ENCODE assay signal across 8 cellular contexts in genomic region chr6:116060572-116061283, GRCh38. TPM values are rescaled to one million over a fixed set of nuclear protein-coding genes. Genes with fewer than 3 reads are reported as not detected.
DNase-seq lines count a peak whose midpoint lies in the region; ATAC-seq and TF ChIP-seq lines count a peak whose summit lies in the region.

Gene FRK, minus strand, starts transcription at chr6:116060891. Its CDS starts 580 bp downstream, at chr6:116060311.

- DNase-seq in HCT116 (ENCODE audit: low read depth, low spot score) = peak; percentile 62
- peak; percentile 42 to 63 for DNase-seq in SJCRH30
- DNase-seq in left ventricle myocardium superior = no peak
- peak; percentile 31 for DNase-seq in testis
- no peak for DNase-seq in activated CD4-positive, alpha-beta T cell treated with anti-CD3 and anti-CD28 coated beads for 4 hours
- no peak for DNase-seq in stimulated activated CD4-positive, alpha-beta T cell treated with anti-CD3 and anti-CD28 coated beads, Interleukin-12 subunit alpha, Interleukin-12 subunit beta, amount 100 ng/mL, for 4 hours
- no peak for DNase-seq in COR-L47 (lab: John Stamatoyannopoulos, UW)

- peak within 1 kb of the TSS; percentile 85 for H3K27ac ChIP-seq in HCT116 (ENCODE audit: low read depth, low read length)
- peak within 1 kb of the TSS; percentile 47 for H3K27ac ChIP-seq in SJCRH30
- H3K27ac ChIP-seq in testis = peak within 1 kb of the TSS in 1 of 2 donors; percentile 9

- H3K9me2 ChIP-seq in HCT116 (ENCODE audit: insufficient read depth) = no peaks in the 10 kb centered on the region

- peaks cover 10 to 28% of the 10 kb centered on the region in 2 experiments; a peak in 3 of 4 replicates for H3K4me1 ChIP-seq in HCT116 (ENCODE audit: control insufficient read depth in 1 of 2, insufficient read depth in 2 of 2, low read length in 2 of 2)
- H3K4me1 ChIP-seq in SJCRH30 = peaks cover 10% of the 10 kb centered on the region
- H3K4me1 ChIP-seq in testis = no peaks in the 10 kb centered on the region

- H3K27me3 ChIP-seq in HCT116 (ENCODE audit: insufficient read depth, low read length) = no peaks in the 10 kb centered on the region
- no peaks in the 10 kb centered on the region for H3K27me3 ChIP-seq in SJCRH30
- H3K27me3 ChIP-seq in testis = no peaks in the 10 kb centered on the region

- peak within 1 kb of the TSS; percentile 57 for H3K9ac ChIP-seq in HCT116 (ENCODE audit: low read length)

- no peaks in the 10 kb centered on the region for H3K79me2 ChIP-seq in HCT116 (ENCODE audit: insufficient read depth, low read length)

- H3K4me2 ChIP-seq in HCT116 (ENCODE audit: low read length) = peak within 1 kb of the TSS; percentile 90

- TF ChIP-seq RAD21 in HCT116 (IDR thresholded peaks at IDR 0.05; ENCODE audit: low read depth) = 0 out of 2 replicates have a peak, but pooled peaks have one; percentile 4

- H3K4me3 ChIP-seq in HCT116 (replicated peaks in 1 of 2; ENCODE audit: low read depth in 1 of 2, low read length in 2 of 2) = peak within 1 kb of the TSS; percentile 52 to 61
- peak within 1 kb of the TSS; percentile 56 for H3K4me3 ChIP-seq in SJCRH30
- peak within 1 kb of the TSS; percentile 6 to 21 for H3K4me3 ChIP-seq in testis

- H3K36me3 ChIP-seq in HCT116 (ENCODE audit: control insufficient read depth in 1 of 2, insufficient read depth in 2 of 2, low read length in 2 of 2) (no peaks in the 10 kb centered on the region), SJCRH30 (no peaks in the 10 kb centered on the region), testis (ENCODE audit: low read depth, missing control alignments) (no peaks in the 10 kb centered on the region)

- WGBS in testis, 2 donors = 25% methylated on average over 7 of the region's 7 CpGs

- ATAC-seq in HCT116 (peak; percentile 81), left ventricle myocardium superior (peak; percentile 86), HG03025 (IDR thresholded peaks at IDR 0.05; ENCODE audit: low FRiP score, unreplicated experiment) (no peak)

- POLR2A ChIA-PET in HCT116 (lab: Charles Lee) = interaction anchor here (0.9 to 1.8 kb wide), 8 partner anchors 9 to 48 kb away, joined by 3 to 11 read pairs (median 4); no protein-coding TSS in a partner anchor

- TF ChIP-seq CTCF in HCT116 (IDR thresholded peaks at IDR 0.05 in 2 of 3, conservative IDR thresholded peaks at IDR 0.05 in 1 of 3; ENCODE audit: borderline replicate concordance in 1 of 3, insufficient read depth in 1 of 3, low read depth in 2 of 3, low read length in 2 of 3) (peak; percentile 21 to 53 (median 27); a peak in 4 of 6 replicates), testis (IDR thresholded peaks at IDR 0.05) (peak in 1 of 3 experiments; percentile 34)

- H3K9me3 ChIP-seq in HCT116 (ENCODE audit: control insufficient read depth in 1 of 2, insufficient read depth in 1 of 2, low read depth in 1 of 2, low read length in 2 of 2) (no peaks in the 10 kb centered on the region), SJCRH30 (replicated peaks) (no peaks in the 10 kb centered on the region), testis (no peaks in the 10 kb centered on the region)

- intact Hi-C loops in HCT116 (cut with micrococcal nuclease) = loop anchor here (1.0 kb wide), 1 partner anchor 49 kb away; no protein-coding TSS in a partner anchor
- intact Hi-C loops in left ventricle myocardium superior (cut with micrococcal nuclease) = no loop called here
- intact Hi-C loops in testis (cut with DNase I; ENCODE audit: low total_unique reads) = no loop called here

- RAD21 ChIA-PET in HCT116 (lab: Charles Lee; ENCODE audit: low non-redundant PET in 1 of 2, low total read pairs in 2 of 2, uncharacterized antibody in 2 of 2, unreplicated experiment in 2 of 2) = no interaction called here

- no peaks in the 10 kb centered on the region for H4K20me1 ChIP-seq in HCT116 (ENCODE audit: insufficient read depth)

- no peak for TF ChIP-seq POLR2A in HCT116 (IDR thresholded peaks at IDR 0.05; ENCODE audit: borderline replicate concordance, extremely low read depth, insufficient read depth, insufficient read length)
- no peak for TF ChIP-seq POLR2A in testis (IDR thresholded peaks at IDR 0.05)

- CTCF ChIA-PET in HCT116 (lab: Charles Lee) = interaction anchor here (0.7 to 2.3 kb wide), 17 partner anchors 8 to 57 kb away, joined by 3 to 14 read pairs (median 4); partner anchors contain the start of gene NT5DC1

- no TSS peak for BruUV-seq in HCT116 (replicated peaks; lab: Mats Ljungman, UMichigan)

- peak within 1 kb of the TSS; percentile 88 for H2AFZ ChIP-seq in HCT116 (ENCODE audit: low read depth, low read length, poor library complexity, severe bottlenecking)

TF ChIP-seq in HCT116, 20 proteins besides CTCF, POLR2A, EP300 and RAD21:
- TF ChIP-seq EZH2phosphoT487 (IDR thresholded peaks at IDR 0.05; ENCODE audit: borderline replicate concordance) (no peak), MAX (IDR thresholded peaks at IDR 0.05) (0 out of 2 replicates have a peak, but pooled peaks have one; percentile 38), SP1 (IDR thresholded peaks at IDR 0.05; ENCODE audit: low read depth) (peak; percentile 60), SRF (IDR thresholded peaks at IDR 0.05; ENCODE audit: low read depth) (no peak), CBX3 (IDR thresholded peaks at IDR 0.05; ENCODE audit: low read depth) (peak; percentile 26; the same call in 1 of the 2 replicates), EGR1 (IDR thresholded peaks at IDR 0.05; ENCODE audit: low read depth) (no peak), TCF7L2 (IDR thresholded peaks at IDR 0.05; ENCODE audit: borderline replicate concordance, extremely low read depth, insufficient read depth, insufficient read length) (no peak), ZBTB33 (IDR thresholded peaks at IDR 0.05; ENCODE audit: extremely low read depth, insufficient replicate concordance, low read length) (no peak), POLR2AphosphoS5 (IDR thresholded peaks at IDR 0.05; ENCODE audit: low read depth, low read length) (peak; percentile 81), FOSL1 (IDR thresholded peaks at IDR 0.05; ENCODE audit: low read depth) (peak; percentile 22; the same call in 1 of the 2 replicates), CEBPB (IDR thresholded peaks at IDR 0.05; ENCODE audit: low read depth) (0 out of 2 replicates have a peak, but pooled peaks have one; percentile 25), ELF1 (IDR thresholded peaks at IDR 0.05; ENCODE audit: borderline replicate concordance, low read depth) (peak; percentile 54), SIN3A (IDR thresholded peaks at IDR 0.05; ENCODE audit: low read depth) (peak; percentile 50; the same call in 1 of the 2 replicates), REST (IDR thresholded peaks at IDR 0.05; ENCODE audit: low read depth) (no peak), JUND (IDR thresholded peaks at IDR 0.05) (no peak)
TF ChIP-seq in HCT116: peak in this region for 8.

RNA-seq across cellular contexts. Expression of gene FRK, which starts in this region (rescaled TPM):
- total RNA-seq in HCT116 (2021; ENCODE audit: unreplicated experiment) (3.7 TPM), left ventricle myocardium superior (8.8 TPM), testis (1 to 10 TPM; 1.5 to 3.7 TPM)
- polyA plus RNA-seq in HCT116 (2012) = 0.70 and 0.75 TPM in 2 replicates
- 1.4 and 2.0 TPM in 2 replicates for total RNA-seq in SJCRH30 (2014; rRNA removed; shearing (Covaris generic))
- polyA plus RNA-seq in testis (ENCODE audit: insufficient read depth, low read depth, low replicate concordance) = 2.5 TPM

Comparison
In these comparisons a context has a peak if more than half of its experiments do, and no peak if none do; other contexts are left out.
1. DNase-seq: peak in HCT116 (single experiment), SJCRH30 (2 of 2) and testis (single experiment); none in left ventricle myocardium superior (single experiment), activated CD4-positive, alpha-beta T cell treated with anti-CD3 and anti-CD28 coated beads for 4 hours (0 of 2), stimulated activated CD4-positive, alpha-beta T cell treated with anti-CD3 and anti-CD28 coated beads, Interleukin-12 subunit alpha, Interleukin-12 subunit beta, amount 100 ng/mL, for 4 hours (single experiment) and COR-L47 (single experiment).
2. Peak in every context shown above with its lines, with median percentiles within 50 percentile points of each other: H3K4me3 ChIP-seq.